ENCODE assay signal across 16 cellular contexts in genomic region chr11:12409621-12410005, GRCh38. TPM values are rescaled to one million over a fixed set of nuclear protein-coding genes. Genes with fewer than 3 reads are reported as not detected.
DNase-seq lines count a peak whose midpoint lies in the region; ATAC-seq, FAIRE-seq and TF ChIP-seq lines count a peak whose summit lies in the region.
"Had no signal": no experiment of that assay in that cellular context is flagged by ENCODE, and none has a peak within 500 bp of the region (broad histone marks: within the 10 kb centered on the region; RNA-seq: fewer than 3 reads in every experiment).

No MANE protein-coding gene starts in this region.

- TF ChIP-seq EP300 in K562 (IDR thresholded peaks at IDR 0.05; ENCODE audit: low read length) (no peak), HepG2 (IDR thresholded peaks at IDR 0.05; ENCODE audit: low read depth in 2 of 2, low read length in 2 of 2) (no peak), HepG2 (CRISPR knock-in tag; IDR thresholded peaks at IDR 0.05; ENCODE audit: borderline replicate concordance) (no peak), sigmoid colon (IDR thresholded peaks at IDR 0.05) (no peak)

- H3K79me2 ChIP-seq in K562 (ENCODE audit: control insufficient read depth, insufficient read depth, low read length): no peaks in the 10 kb centered on the region
- no peaks in the 10 kb centered on the region for H3K79me2 ChIP-seq in HepG2 (ENCODE audit: insufficient read depth, low read length)

- FAIRE-seq in K562 (lab: Jason Lieb, UNC) (no peak), HepG2 (lab: Jason Lieb, UNC) (no peak)

- H3K36me3 ChIP-seq in K562 (ENCODE audit: control insufficient read depth, insufficient read depth, low read length) (no peaks in the 10 kb centered on the region), HepG2 (replicated peaks in 1 of 2; ENCODE audit: control insufficient read depth in 1 of 2, insufficient read depth in 2 of 2, low read length in 2 of 2) (no peaks in the 10 kb centered on the region), sigmoid colon (no peaks in the 10 kb centered on the region)

- no peak for ATAC-seq in K562
- ATAC-seq in HepG2: no peak
- ATAC-seq: CD8-positive, alpha-beta T cell had no signal

- TF ChIP-seq RAD21 in K562 (CRISPR knock-in tag; conservative IDR thresholded peaks at IDR 0.05 in 1 of 2, IDR thresholded peaks at IDR 0.05 in 1 of 2) (no peak), HepG2 (CRISPR knock-in tag; IDR thresholded peaks at IDR 0.05) (no peak)

- BruUV-seq in K562 (replicated peaks; lab: Mats Ljungman, UMichigan): no TSS peak
- BruUV-seq in HepG2 (replicated peaks; lab: Mats Ljungman, UMichigan): no TSS peak

- TF ChIP-seq POLR2A in K562 (conservative IDR thresholded peaks at IDR 0.05) (no peak), HepG2 (IDR thresholded peaks at IDR 0.05; ENCODE audit: insufficient read depth in 1 of 2, low read depth in 2 of 2, low read length in 2 of 2) (no peak), sigmoid colon (IDR thresholded peaks at IDR 0.05) (no peak)

- POLR2A ChIA-PET in AG04450 (lab: Yijun Ruan, JAX): interaction anchor here (0.6 to 4.1 kb wide), 5 partner anchors 24 to 267 kb away, joined by 3 to 14 read pairs (median 3); partner anchors contain the start of gene PARVA
- POLR2A ChIA-PET in K562 (lab: Yijun Ruan, JAX): no interaction called here
- POLR2A ChIA-PET in HepG2 (lab: Yijun Ruan, JAX): no interaction called here

- no peaks in the 10 kb centered on the region for H3K9me1 ChIP-seq in K562 (ENCODE audit: control insufficient read depth, insufficient read depth, low read length)

- intact Hi-C loops in K562 (cut with micrococcal nuclease): loop anchor here (1.0 to 10.0 kb wide), 4 partner anchors 23 to 403 kb away; no protein-coding TSS in a partner anchor
- intact Hi-C loops in HepG2 (cut with micrococcal nuclease; ENCODE audit: unreplicated experiment): loop anchor here (5.0 kb wide), 1 partner anchor 78 kb away; no protein-coding TSS in a partner anchor
- intact Hi-C loops in sigmoid colon (cut with DNase I): loop anchor here (2.0 to 5.0 kb wide), 5 partner anchors 21 to 479 kb away; no protein-coding TSS in a partner anchor

- in situ Hi-C loops in K562 (cut with MboI): loop anchor here (5.0 kb wide), 1 partner anchor 483 kb away; no protein-coding TSS in a partner anchor
- in situ Hi-C loops in HepG2 (cut with HindIII; ENCODE audit: extremely low pct_ligation_motif_present, low pct_unique_long_range_greater_than_20kb): loop anchor here (5.0 to 10.0 kb wide), 2 partner anchors 55 to 478 kb away; no protein-coding TSS in a partner anchor

- H3K9me3 ChIP-seq in AG04450 (ENCODE audit: control insufficient read depth, insufficient read depth, low read length): no peaks in the 10 kb centered on the region; the same call in 1 of the 2 replicates
- no peaks in the 10 kb centered on the region for H3K9me3 ChIP-seq in K562 (replicated peaks; ENCODE audit: control insufficient read depth, insufficient read depth, low read depth, low read length)
- no peaks in the 10 kb centered on the region for H3K9me3 ChIP-seq in HepG2 (ENCODE audit: low read length)
- no peaks in the 10 kb centered on the region for H3K9me3 ChIP-seq in sigmoid colon

- H3K4me2 ChIP-seq in K562 (ENCODE audit: insufficient read depth, low read length): no peak overlapping the region
- H3K4me2 ChIP-seq in HepG2 (ENCODE audit: low read depth, low read length): no peak overlapping the region
- H3K4me2 ChIP-seq: PC-9 had no signal

- H3K9ac ChIP-seq in K562 (ENCODE audit: insufficient read depth in 1 of 2, low read depth in 2 of 2, low read length in 2 of 2) (no peak overlapping the region), HepG2 (ENCODE audit: insufficient read depth, low read depth, low read length) (no peak overlapping the region)

- no peak for DNase-seq in AG04450 (ENCODE audit: low read depth, low spot score)
- DNase-seq in K562 (ENCODE audit: extremely low read depth in 1 of 4, low spot score in 3 of 4): no peak
- no peak for DNase-seq in HepG2 (ENCODE audit: low spot score)
- DNase-seq in sigmoid colon: no peak
- DNase-seq in NK-92 (lab: John Stamatoyannopoulos, UW; ENCODE audit: unreplicated experiment): no peak
- no peak for DNase-seq in activated CD4-positive, CD25-positive, alpha-beta regulatory T cell (lab: John Stamatoyannopoulos, UW)
- no peak for DNase-seq in NCI-H774 (lab: John Stamatoyannopoulos, UW)
- DNase-seq in stimulated activated CD4-positive, alpha-beta T cell treated with anti-CD3 and anti-CD28 coated beads, Interleukin-2, amount 100 ng/mL, for 48 hours: no peak
- DNase-seq: activated CD4-positive, alpha-beta T cell treated with anti-CD3 and anti-CD28 coated beads, Interleukin-2, amount 50 U/mL, for 48 hours; activated naive CD8-positive, alpha-beta T cell treated with anti-CD3 and anti-CD28 coated beads for 36 hours; activated T-cell treated with anti-CD3 and anti-CD28 coated beads, Interleukin-2, amount 50 U/mL, for 48 hours; CD8-positive, alpha-beta T cell; NCI-H1694; nephron progenitor cell; stimulated activated naive CD4-positive, alpha-beta T cell had no signal

- H3K4me3 ChIP-seq in AG04450 (ENCODE audit: low read depth, low read length) (no peak overlapping the region), K562 (no peak overlapping the region), HepG2 (replicated peaks in 1 of 3; ENCODE audit: insufficient read depth in 1 of 3, low read depth in 2 of 3, low read length in 3 of 3) (no peak overlapping the region), sigmoid colon (peak overlapping the region in 2 of 4 donors; percentile 24 to 27)
- H3K4me3 ChIP-seq: PC-9 had no signal

- 0 out of 5 replicates have a peak, but pooled peaks cover 0 to 3% of the 10 kb centered on the region in 2 experiments for H3K4me1 ChIP-seq in K562 (replicated peaks in 1 of 2; ENCODE audit: control insufficient read depth in 2 of 2, insufficient read depth in 2 of 2, low read length in 2 of 2)
- H3K4me1 ChIP-seq in HepG2 (ENCODE audit: insufficient read depth, low read length): no peaks in the 10 kb centered on the region; the same call in 1 of the 2 replicates
- H3K4me1 ChIP-seq in sigmoid colon: peaks cover 0 to 91% (median 78%) of the 10 kb centered on the region in 4 donors

- H3K27me3 ChIP-seq in AG04450 (ENCODE audit: control insufficient read depth, insufficient read depth, low read length) (no peaks in the 10 kb centered on the region), K562 (ENCODE audit: control insufficient read depth in 2 of 2, insufficient read depth in 2 of 2, low read length in 2 of 2) (peaks cover 2 to 17% of the 10 kb centered on the region in 2 experiments), HepG2 (ENCODE audit: control insufficient read depth in 1 of 2, insufficient read depth in 2 of 2, low read length in 2 of 2) (no peaks in the 10 kb centered on the region), sigmoid colon (no peaks in the 10 kb centered on the region)

- WGBS in K562 (ENCODE audit: insufficient coverage, low coverage, missing lambda C conversion rate): 3% methylated on average over 3 of the region's 3 CpGs
- 57% methylated on average over 3 of the region's 3 CpGs for WGBS in HepG2 (ENCODE audit: low lambda C conversion rate)
- 69 to 76% methylated on average over 3 of the region's 3 CpGs for WGBS in sigmoid colon, 2 donors

- H3K27ac ChIP-seq in AG04450 (ENCODE audit: low read depth, low read length) (peak overlapping the region; percentile 59), K562 (ENCODE audit: extremely low read depth, low read depth, low read length) (no peak overlapping the region), HepG2 (ENCODE audit: extremely low read length, insufficient read depth, low read length) (no peak overlapping the region), sigmoid colon (peak overlapping the region; percentile 97 to 99 (median 98))
- H3K27ac ChIP-seq: PC-9 had no signal

- TF ChIP-seq CTCF in AG04450 (IDR thresholded peaks at IDR 0.05; ENCODE audit: low read depth, low read length): no peak
- no peak for TF ChIP-seq CTCF in K562 (IDR thresholded peaks at IDR 0.05 in 2 of 3, conservative IDR thresholded peaks at IDR 0.05 in 1 of 3; ENCODE audit: insufficient read depth in 2 of 3, low read depth in 1 of 3, low read length in 3 of 3)
- no peak for TF ChIP-seq CTCF in HepG2 (CRISPR knock-in tag; IDR thresholded peaks at IDR 0.05)
- TF ChIP-seq CTCF in sigmoid colon (IDR thresholded peaks at IDR 0.05): no peak

- CTCF ChIA-PET in AG04450 (lab: Charles Lee): interaction anchor here (1.2 to 3.8 kb wide), 2 partner anchors 78 to 484 kb away, joined by 4 to 25 read pairs; no protein-coding TSS in a partner anchor
- CTCF ChIA-PET in K562 (lab: Yijun Ruan, JAX; ENCODE audit: low intra/inter-chr PET ratio): no interaction called here
- CTCF ChIA-PET in HepG2 (lab: Yijun Ruan, JAX; ENCODE audit: low intra/inter-chr PET ratio, low total read pairs): no interaction called here

- H2AFZ ChIP-seq in K562 (ENCODE audit: low read depth, low read length) (no peak overlapping the region), HepG2 (ENCODE audit: low read length) (no peak overlapping the region)
- H2AFZ ChIP-seq: PC-9 had no signal

- H4K20me1 ChIP-seq in K562 (replicated peaks; ENCODE audit: control insufficient read depth, insufficient read depth, low read length) (no peaks in the 10 kb centered on the region; the same call in 1 of the 2 replicates), HepG2 (ENCODE audit: insufficient read depth, low read length) (no peaks in the 10 kb centered on the region)

RNA-seq across cellular contexts. Expression of gene PARVA, which starts 32.2 kb away (rescaled TPM):
- polyA plus RNA-seq in AG04450 (2011; rRNA removed) (134 and 142 TPM in 2 replicates), K562 (2011; rRNA removed) (not detected in 2 replicates), K562 (2014; fragmentation: Illumina TruSeq; extraction: Trizol) (not detected in 2 replicates), K562 (2014; fragmentation: Nextera tagmentation; extraction: Ambion mirVana) (not detected), K562 (2014; rRNA removed) (not detected in 2 replicates), HepG2 (2011; rRNA removed) (5.2 and 5.9 TPM in 2 replicates), sigmoid colon (10 to 100 TPM; 15.7 to 27.8 (median 16.8) TPM)
- 127 and 138 TPM in 2 replicates for polyA minus RNA-seq in AG04450 (2011; rRNA and poly(A)+ RNA removed)
- total RNA-seq in K562 (2011; cell fraction: chromatin; rRNA removed; ENCODE audit: low replicate concordance): not detected in 2 replicates
- total RNA-seq in K562 (2011; cell fraction: nucleolus; rRNA removed): not detected in 2 replicates
- total RNA-seq in K562 (2011; cell fraction: nucleoplasm; rRNA removed): not detected in 2 replicates
- total RNA-seq in K562 (2014; rRNA removed) (not detected in 2 replicates), K562 (2014; rRNA removed; fragmentation: Illumina TruSeq; extraction: Trizol) (not detected in 2 replicates), K562 (2015; rRNA removed; fragmentation: Illumina TruSeq; extraction: Trizol) (not detected in 2 replicates), K562 (2021) (0.11 and 0.20 TPM in 2 replicates), HepG2 (2016; rRNA removed; fragmentation: Illumina TruSeq; extraction: Trizol) (9.1 and 10.5 TPM in 2 replicates), sigmoid colon (100 to 1,000 TPM; 110 to 195 (median 161) TPM)
- polyA plus RNA-seq in K562 (2011; cell fraction: cytosol; rRNA removed): not detected in 2 replicates
- polyA plus RNA-seq in K562 (2011; cell fraction: nucleus; rRNA removed): not detected in 2 replicates
- 0.05 TPM in 1 of 2 replicates, not detected in the other for polyA plus RNA-seq in K562 (2012)
- polyA minus RNA-seq in K562 (2011; rRNA and poly(A)+ RNA removed): 0.03 TPM in 1 of 2 replicates, not detected in the other
- polyA minus RNA-seq in K562 (2011; cell fraction: cytosol; rRNA and poly(A)+ RNA removed): not detected in 2 replicates
- not detected in 2 replicates for polyA minus RNA-seq in K562 (2011; cell fraction: nucleus; rRNA and poly(A)+ RNA removed)
- total RNA-seq in HepG2 (2016; cell fraction: cytosol; rRNA removed; fragmentation: Illumina TruSeq; extraction: Trizol; ENCODE audit: low read depth): 1.8 and 2.2 TPM in 2 replicates
- 8.6 and 9.5 TPM in 2 replicates for total RNA-seq in HepG2 (2016; cell fraction: insoluble cytoplasmic fraction; rRNA removed; fragmentation: Illumina TruSeq; extraction: Trizol)
- total RNA-seq in HepG2 (2016; cell fraction: membrane; rRNA removed; fragmentation: Illumina TruSeq; extraction: Trizol): 3.8 and 4.3 TPM in 2 replicates
- 7.8 and 8.1 TPM in 2 replicates for total RNA-seq in HepG2 (2016; cell fraction: nucleus; rRNA removed; fragmentation: Illumina TruSeq; extraction: Trizol)
- 4.1 and 4.7 TPM in 2 replicates for polyA plus RNA-seq in HepG2 (2011; cell fraction: cytosol; rRNA removed)
- 4.3 and 5.3 TPM in 2 replicates for polyA plus RNA-seq in HepG2 (2011; cell fraction: nucleus; rRNA removed)
- polyA plus RNA-seq in HepG2 (2012): 4.4 and 5.2 TPM in 2 replicates
- 2.5 and 3.0 TPM in 2 replicates for polyA plus RNA-seq in HepG2 (2016; cell fraction: cytosol; fragmentation: Illumina TruSeq; extraction: Trizol; ENCODE audit: low read depth)
- polyA plus RNA-seq in HepG2 (2016; cell fraction: insoluble cytoplasmic fraction; fragmentation: Illumina TruSeq; extraction: Trizol; ENCODE audit: low read depth): 12.6 and 15.7 TPM in 2 replicates
- polyA plus RNA-seq in HepG2 (2016; cell fraction: membrane; fragmentation: Illumina TruSeq; extraction: Trizol; ENCODE audit: low read depth): 3.6 and 4.7 TPM in 2 replicates
- polyA plus RNA-seq in HepG2 (2016; cell fraction: nucleus; fragmentation: Illumina TruSeq; extraction: Trizol; ENCODE audit: insufficient read depth, low read depth): 9.2 and 10.3 TPM in 2 replicates
- 9.6 and 41.7 TPM in 2 replicates for polyA minus RNA-seq in HepG2 (2011; rRNA and poly(A)+ RNA removed; ENCODE audit: low replicate concordance)
- 5.2 and 5.6 TPM in 2 replicates for polyA minus RNA-seq in HepG2 (2011; cell fraction: cytosol; rRNA and poly(A)+ RNA removed)
- 8.2 and 10.3 TPM in 2 replicates for polyA minus RNA-seq in HepG2 (2011; cell fraction: nucleus; rRNA and poly(A)+ RNA removed)

Comparison
In these comparisons a context has a peak if more than half of its experiments do, and no peak if none do; other contexts are left out.
1. H3K27ac ChIP-seq: peak in AG04450 (single experiment) and sigmoid colon (4 of 4); none in K562 (single experiment) and HepG2 (single experiment).